1 cellular context compared by ENCODE assay signal in genomic region chr6:116615937-116616756, GRCh38.
TF ChIP-seq lines count a peak whose summit lies in the region.

Gene RSPH4A (plus strand): TSS chr6:116616479. CDS start chr6:116616624, 145 bp downstream.

TF ChIP-seq in HEK293, 187 proteins besides CTCF, POLR2A, EP300 and RAD21 (continued from another document and continues in another):
- no peak for TF ChIP-seq ZNF280D (tag by site-specific recombination; IDR thresholded peaks at IDR 0.05)
- TF ChIP-seq ZNF626 (tag by site-specific recombination; IDR thresholded peaks at IDR 0.05), result no peak
- no peak for TF ChIP-seq ZNF449 (tag by site-specific recombination; IDR thresholded peaks at IDR 0.05)
- peak; percentile 68 for TF ChIP-seq REST (tag by site-specific recombination; IDR thresholded peaks at IDR 0.05)
- no peak for TF ChIP-seq ZNF175 (tag by site-specific recombination; IDR thresholded peaks at IDR 0.05)
- TF ChIP-seq ZNF274 (IDR thresholded peaks at IDR 0.05; ENCODE audit: low read length), result no peak
- no peak for TF ChIP-seq ZNF274 (tag by site-specific recombination; IDR thresholded peaks at IDR 0.05; ENCODE audit: borderline replicate concordance)
- TF ChIP-seq ZNF48 (tag by site-specific recombination; IDR thresholded peaks at IDR 0.05), result no peak
- peak; percentile 61 for TF ChIP-seq ZNF518A (tag by site-specific recombination; conservative IDR thresholded peaks at IDR 0.05; ENCODE audit: low read depth)
- TF ChIP-seq ZNF404 (tag by site-specific recombination; IDR thresholded peaks at IDR 0.05), result no peak
- TF ChIP-seq ZBTB44 (tag by site-specific recombination; IDR thresholded peaks at IDR 0.05), result no peak
- no peak; the same call in 1 of the 2 replicates for TF ChIP-seq ZBTB6 (tag by site-specific recombination; IDR thresholded peaks at IDR 0.05)
- no peak for TF ChIP-seq PRDM2 (tag by site-specific recombination; IDR thresholded peaks at IDR 0.05; ENCODE audit: borderline replicate concordance)
- TF ChIP-seq KLF10 (tag by site-specific recombination; IDR thresholded peaks at IDR 0.05), result no peak
- TF ChIP-seq RBAK (tag by site-specific recombination; IDR thresholded peaks at IDR 0.05), result no peak
- TF ChIP-seq OVOL3 (tag by site-specific recombination; IDR thresholded peaks at IDR 0.05), result no peak
- TF ChIP-seq SP7 (tag by site-specific recombination; IDR thresholded peaks at IDR 0.05), result peak; percentile 76
- no peak for TF ChIP-seq ZNF138 (tag by site-specific recombination; IDR thresholded peaks at IDR 0.05; ENCODE audit: borderline replicate concordance)
- no peak for TF ChIP-seq ZNF302 (tag by site-specific recombination; IDR thresholded peaks at IDR 0.05; ENCODE audit: low read depth)
- TF ChIP-seq ZNF76 (tag by site-specific recombination; IDR thresholded peaks at IDR 0.05; ENCODE audit: borderline replicate concordance, low read depth), result no peak
- no peak; the same call in 1 of the 2 replicates for TF ChIP-seq ZNF792 (tag by site-specific recombination; IDR thresholded peaks at IDR 0.05)
- 0 out of 2 replicates have a peak, but pooled peaks have one; percentile 65 for TF ChIP-seq ZNF223 (tag by site-specific recombination; IDR thresholded peaks at IDR 0.05)
- no peak for TF ChIP-seq TCF7L2 (IDR thresholded peaks at IDR 0.05; ENCODE audit: borderline replicate concordance, low read depth, low read length)
- TF ChIP-seq KLF1 (tag by site-specific recombination; IDR thresholded peaks at IDR 0.05), result no peak
- no peak for TF ChIP-seq ZNF529 (tag by site-specific recombination; IDR thresholded peaks at IDR 0.05; ENCODE audit: insufficient replicate concordance)
- peak; percentile 86 for TF ChIP-seq ZNF335 (tag by site-specific recombination; conservative IDR thresholded peaks at IDR 0.05)
- TF ChIP-seq HOXC10 (CRISPR knock-in tag; IDR thresholded peaks at IDR 0.05), result no peak
- no peak for TF ChIP-seq ZNF664 (tag by site-specific recombination; IDR thresholded peaks at IDR 0.05)
- no peak for TF ChIP-seq ZNF830 (tag by site-specific recombination; IDR thresholded peaks at IDR 0.05; ENCODE audit: low read depth)
- TF ChIP-seq ZNF501 (tag by site-specific recombination; IDR thresholded peaks at IDR 0.05), result peak; percentile 68
- TF ChIP-seq ZNF416 (tag by site-specific recombination; IDR thresholded peaks at IDR 0.05), result no peak
- no peak for TF ChIP-seq SETDB1 (IDR thresholded peaks at IDR 0.05; ENCODE audit: insufficient read length, low read length)
